1 cellular context compared by ENCODE assay signal in genomic region chr5:142701673-142702311, GRCh38.
TF ChIP-seq lines count a peak whose summit lies in the region.

No MANE protein-coding gene starts in this region.

TF ChIP-seq in H1, 55 proteins besides CTCF, POLR2A, EP300 and RAD21:
- TF ChIP-seq RBBP5 (IDR thresholded peaks at IDR 0.05; ENCODE audit: borderline replicate concordance, low read depth, low read length) (no peak), TAF1 (IDR thresholded peaks at IDR 0.05; ENCODE audit: low read depth, low read length) (no peak), ATF2 (IDR thresholded peaks at IDR 0.05; ENCODE audit: low read length) (no peak), CTBP2 (IDR thresholded peaks at IDR 0.05; ENCODE audit: borderline replicate concordance, insufficient read depth, insufficient read length, low read length) (no peak), SUZ12 (IDR thresholded peaks at IDR 0.05; ENCODE audit: low read length) (no peak), RFX5 (IDR thresholded peaks at IDR 0.05; ENCODE audit: borderline replicate concordance, low read depth, low read length) (no peak), BACH1 (IDR thresholded peaks at IDR 0.05; ENCODE audit: low read length) (no peak), TCF12 (IDR thresholded peaks at IDR 0.05; ENCODE audit: low read depth, low read length) (peak; percentile 91; the same call in 1 of the 2 replicates), RXRA (IDR thresholded peaks at IDR 0.05; ENCODE audit: insufficient read depth, low read depth, low read length) (no peak), SP1 (IDR thresholded peaks at IDR 0.05; ENCODE audit: low read depth, low read length) (peak; percentile 56; the same call in 1 of the 2 replicates), NANOG (IDR thresholded peaks at IDR 0.05; ENCODE audit: insufficient read depth, low read depth, low read length, poor library complexity, severe bottlenecking) (peak; percentile 88), POU5F1 (IDR thresholded peaks at IDR 0.05; ENCODE audit: low read depth, low read length) (peak; percentile 93), ASH2L (IDR thresholded peaks at IDR 0.05; ENCODE audit: low read length) (peak; percentile 49), BCL11A (IDR thresholded peaks at IDR 0.05; ENCODE audit: low read depth in 2 of 2, low read length in 2 of 2) (peak in 1 of 2 experiments; percentile 75), SIN3A (conservative IDR thresholded peaks at IDR 0.05 in 1 of 2, IDR thresholded peaks at IDR 0.05 in 1 of 2; ENCODE audit: low read depth in 1 of 2, low read length in 2 of 2) (no peak), CHD2 (IDR thresholded peaks at IDR 0.05; ENCODE audit: low read length) (no peak), YY1 (IDR thresholded peaks at IDR 0.05; ENCODE audit: low read depth, low read length) (no peak), CHD7 (IDR thresholded peaks at IDR 0.05; ENCODE audit: insufficient replicate concordance, low read length) (peak; percentile 26), GABPA (IDR thresholded peaks at IDR 0.05; ENCODE audit: borderline replicate concordance, insufficient read depth, low read length) (no peak), SP4 (IDR thresholded peaks at IDR 0.05; ENCODE audit: low read length) (no peak), PHF8 (conservative IDR thresholded peaks at IDR 0.05; ENCODE audit: low read depth, low read length) (no peak), JUND (IDR thresholded peaks at IDR 0.05; ENCODE audit: low read length) (no peak), HDAC2 (IDR thresholded peaks at IDR 0.05; ENCODE audit: borderline replicate concordance in 1 of 2, low read depth in 2 of 2, low read length in 2 of 2) (peak in 1 of 2 experiments; percentile 32; a peak in 1 of 4 replicates), CEBPB (IDR thresholded peaks at IDR 0.05; ENCODE audit: low read depth, low read length) (peak; percentile 65; the same call in 1 of the 2 replicates), TEAD4 (IDR thresholded peaks at IDR 0.05; ENCODE audit: low read depth, low read length) (no peak)
